ENCODE assay signal across 13 cellular contexts in the genomic region with DNA sequence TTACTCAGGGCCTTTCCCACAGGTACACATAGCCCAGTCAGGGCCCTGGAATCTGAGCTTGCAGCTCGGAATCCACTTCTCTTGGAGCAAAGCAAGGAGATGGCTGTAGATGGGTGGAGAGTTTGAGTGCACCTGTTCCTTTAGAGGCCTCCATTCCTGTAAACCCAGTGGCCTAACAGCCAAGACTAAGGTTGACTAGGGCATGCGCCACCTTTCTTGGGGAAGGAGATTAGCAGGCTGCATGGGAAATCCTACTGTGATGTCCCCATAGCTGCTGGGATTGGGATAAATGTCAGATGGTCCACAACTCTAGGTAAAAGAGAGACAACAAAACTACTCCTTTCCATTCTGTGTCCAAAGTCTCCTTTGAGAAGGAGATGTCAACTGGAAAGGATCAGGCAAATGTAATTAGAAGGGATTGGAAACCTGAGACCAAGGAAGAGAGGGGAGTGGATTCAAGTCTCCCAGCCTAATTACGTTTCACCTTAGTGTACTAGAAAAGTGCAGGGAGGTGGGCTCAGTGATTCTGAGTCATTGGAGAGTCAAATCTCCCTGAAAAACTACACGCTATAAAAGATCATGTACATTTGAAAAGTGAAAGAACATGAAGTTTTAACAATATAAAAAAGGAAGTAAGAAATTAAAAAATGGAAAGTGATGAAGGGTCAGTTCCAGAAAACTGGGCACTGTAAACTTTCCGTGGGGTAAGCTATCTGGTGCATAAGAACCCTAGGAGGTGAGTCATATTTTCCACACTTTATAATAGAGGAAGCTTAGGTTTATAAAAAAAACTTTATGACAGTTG.
DNase-seq lines count a peak whose midpoint lies in the region; ATAC-seq and TF ChIP-seq lines count a peak whose summit lies in the region.
"Had no signal": no experiment of that assay in that cellular context is flagged by ENCODE, and none has a peak within 500 bp of the region (broad histone marks: within the 10 kb centered on the region; RNA-seq: fewer than 3 reads in every experiment).

No MANE protein-coding gene starts in this region.

- peak; percentile 47 for ATAC-seq in activated CD4-positive, alpha-beta T cell treated with anti-CD3 and anti-CD28 coated beads for 36 hours
- peak; percentile 49 for ATAC-seq in stimulated activated naive CD8-positive, alpha-beta T cell treated with anti-CD3 and anti-CD28 coated beads, Interleukin-15, Interleukin-2, amounts not matched to agents 100 U/mL and 50 U/mL, for 24 hours
- ATAC-seq: activated CD8-positive, alpha-beta T cell treated with anti-CD3 and anti-CD28 coated beads, Interleukin-2, amount 10 ng/mL, durations not matched to agents 7 days and 5 days had no signal

- H3K4me3 Mint-ChIP-seq in activated CD4-positive, alpha-beta T cell treated with anti-CD3 and anti-CD28 coated beads for 36 hours: no peak overlapping the region
- H3K4me3 Mint-ChIP-seq in endodermal cell: no peak overlapping the region
- H3K4me3 Mint-ChIP-seq: activated CD8-positive, alpha-beta T cell treated with anti-CD3 and anti-CD28 coated beads, Interleukin-2, amount 10 ng/mL, durations not matched to agents 7 days and 5 days; activated naive CD4-positive, alpha-beta T cell treated with anti-CD3 and anti-CD28 coated beads for 36 hours; T-helper 1 cell treated with Interleukin-12 subunit alpha and Interleukin-12 subunit beta and Interleukin-4 antibody, amounts not matched to agents 30 μg/mL and 1 μg/mL, for 36 hours had no signal

- WGBS in endodermal cell (ENCODE audit: insufficient coverage in 1 of 2, insufficient read length in 1 of 2), 2 experiments: 88 to 91% methylated on average over 2 to 5 of the region's 5 CpGs

- no peaks in the 10 kb centered on the region for H3K9me3 Mint-ChIP-seq in activated CD4-positive, alpha-beta T cell treated with anti-CD3 and anti-CD28 coated beads for 36 hours (ENCODE audit: low read depth)
- no peaks in the 10 kb centered on the region for H3K9me3 Mint-ChIP-seq in endodermal cell
- H3K9me3 Mint-ChIP-seq: activated naive CD4-positive, alpha-beta T cell treated with anti-CD3 and anti-CD28 coated beads for 36 hours; T-helper 1 cell treated with Interleukin-12 subunit alpha and Interleukin-12 subunit beta and Interleukin-4 antibody, amounts not matched to agents 30 μg/mL and 1 μg/mL, for 36 hours had no signal

- H3K36me3 Mint-ChIP-seq in activated CD4-positive, alpha-beta T cell treated with anti-CD3 and anti-CD28 coated beads for 36 hours (ENCODE audit: low read depth): no peaks in the 10 kb centered on the region
- H3K36me3 Mint-ChIP-seq in endodermal cell (ENCODE audit: low read depth): no peaks in the 10 kb centered on the region

- no peak overlapping the region for H3K27ac ChIP-seq in endodermal cell (ENCODE audit: low read depth, low read length)

- CTCF ChIA-PET in activated CD4-positive, alpha-beta T cell treated with anti-CD3 and anti-CD28 coated beads for 36 hours (lab: Charles Lee): no interaction called here

- peak; percentile 63 for TF ChIP-seq CTCF in endodermal cell (conservative IDR thresholded peaks at IDR 0.05)

- H3K27ac Mint-ChIP-seq in activated CD4-positive, alpha-beta T cell treated with anti-CD3 and anti-CD28 coated beads for 36 hours: no peak overlapping the region
- H3K27ac Mint-ChIP-seq in endodermal cell: no peak overlapping the region
- H3K27ac Mint-ChIP-seq: activated CD8-positive, alpha-beta T cell treated with anti-CD3 and anti-CD28 coated beads, Interleukin-2, amount 10 ng/mL, durations not matched to agents 7 days and 5 days; activated naive CD4-positive, alpha-beta T cell treated with anti-CD3 and anti-CD28 coated beads for 36 hours; T-helper 1 cell treated with Interleukin-12 subunit alpha and Interleukin-12 subunit beta and Interleukin-4 antibody, amounts not matched to agents 30 μg/mL and 1 μg/mL, for 36 hours had no signal

- no peaks in the 10 kb centered on the region for H3K9me3 ChIP-seq in endodermal cell (ENCODE audit: control insufficient read depth, low read length)

- H3K4me1 Mint-ChIP-seq in activated CD4-positive, alpha-beta T cell treated with anti-CD3 and anti-CD28 coated beads for 36 hours: peaks cover 3% of the 10 kb centered on the region
- H3K4me1 Mint-ChIP-seq in endodermal cell: no peaks in the 10 kb centered on the region

- intact Hi-C loops in activated CD4-positive, alpha-beta T cell treated with anti-CD3 and anti-CD28 coated beads for 36 hours (cut with DNase I, micrococcal nuclease): no loop called here

- H3K9ac ChIP-seq in endodermal cell (ENCODE audit: extremely low read depth, low read length, poor library complexity, severe bottlenecking): no peak overlapping the region

- H3K4me1 ChIP-seq in endodermal cell (ENCODE audit: control insufficient read depth, insufficient read depth, low read length): no peaks in the 10 kb centered on the region

- no peaks in the 10 kb centered on the region for H3K36me3 ChIP-seq in endodermal cell (ENCODE audit: control insufficient read depth, insufficient read depth, low read length)

- H3K4me3 ChIP-seq in endodermal cell (ENCODE audit: low read length): no peak overlapping the region

- POLR2A ChIA-PET in activated CD4-positive, alpha-beta T cell treated with anti-CD3 and anti-CD28 coated beads for 36 hours (lab: Charles Lee): no interaction called here

- H3K27me3 Mint-ChIP-seq in activated CD4-positive, alpha-beta T cell treated with anti-CD3 and anti-CD28 coated beads for 36 hours: peaks cover 11% of the 10 kb centered on the region
- H3K27me3 Mint-ChIP-seq in endodermal cell (ENCODE audit: insufficient read depth): peaks cover 4% of the 10 kb centered on the region

- peaks cover 9% of the 10 kb centered on the region for H3K27me3 ChIP-seq in endodermal cell (ENCODE audit: control insufficient read depth, insufficient read depth, low read length, poor library complexity, severe bottlenecking)

- no peak for DNase-seq in activated CD4-positive, alpha-beta T cell treated with anti-CD3 and anti-CD28 coated beads for 36 hours
- DNase-seq in activated CD4-positive, alpha-beta T cell treated with anti-CD3 and anti-CD28 coated beads, Interleukin-2, amount 50 U/mL, for 1 hour: no peak
- DNase-seq in SK-N-DZ (ENCODE audit: low spot score) (peak; percentile 18), endodermal cell (peak; percentile 58), SHP77 treated with DMSO at 0.1 percent for 48 hours (lab: John Stamatoyannopoulos, UW) (no peak), NCI-H2081 (lab: John Stamatoyannopoulos, UW) (no peak), nucleus accumbens (lab: John Stamatoyannopoulos, UW) (no peak)
- DNase-seq in stimulated activated naive CD8-positive, alpha-beta T cell treated with anti-CD3 and anti-CD28 coated beads, Interleukin-15, Interleukin-2, amounts not matched to agents 100 U/mL and 50 U/mL, for 24 hours: no peak
- DNase-seq: activated CD8-positive, alpha-beta T cell treated with anti-CD3 and anti-CD28 coated beads, Interleukin-2, amount 10 ng/mL, durations not matched to agents 7 days and 5 days; activated naive CD4-positive, alpha-beta T cell treated with anti-CD3 and anti-CD28 coated beads for 36 hours; central memory CD4-positive, alpha-beta T cell; KBM-7 had no signal

Comparison
In these comparisons a context has a peak if more than half of its experiments do, and no peak if none do; other contexts are left out.
1. DNase-seq: peak in SK-N-DZ (single experiment) and endodermal cell (single experiment); none in activated CD4-positive, alpha-beta T cell treated with anti-CD3 and anti-CD28 coated beads for 36 hours (single experiment), activated CD4-positive, alpha-beta T cell treated with anti-CD3 and anti-CD28 coated beads, Interleukin-2, amount 50 U/mL, for 1 hour (single experiment), stimulated activated naive CD8-positive, alpha-beta T cell treated with anti-CD3 and anti-CD28 coated beads, Interleukin-15, Interleukin-2, amounts not matched to agents 100 U/mL and 50 U/mL, for 24 hours (single experiment), SHP77 treated with DMSO at 0.1 percent for 48 hours (single experiment), NCI-H2081 (0 of 2) and nucleus accumbens (0 of 56).